Comparison of ENCODE assay signal across 1 cellular context in genomic region chr5:140677947-140678346, GRCh38.
TF ChIP-seq lines count a peak whose summit lies in the region.

No MANE protein-coding gene starts in this region.

TF ChIP-seq in GM12878, 131 proteins besides CTCF, POLR2A, EP300 and RAD21:
- TF ChIP-seq SRF (IDR thresholded peaks at IDR 0.05; ENCODE audit: low read depth in 2 of 2, low read length in 2 of 2) (no peak), NFYA (IDR thresholded peaks at IDR 0.05; ENCODE audit: borderline replicate concordance, low read depth, low read length) (no peak), E2F4 (IDR thresholded peaks at IDR 0.05; ENCODE audit: low read depth, low read length) (no peak), CHD1 (IDR thresholded peaks at IDR 0.05; ENCODE audit: low read depth, low read length) (no peak)
